Comparison of ENCODE assay signal across 25 cellular contexts in the genomic region with DNA sequence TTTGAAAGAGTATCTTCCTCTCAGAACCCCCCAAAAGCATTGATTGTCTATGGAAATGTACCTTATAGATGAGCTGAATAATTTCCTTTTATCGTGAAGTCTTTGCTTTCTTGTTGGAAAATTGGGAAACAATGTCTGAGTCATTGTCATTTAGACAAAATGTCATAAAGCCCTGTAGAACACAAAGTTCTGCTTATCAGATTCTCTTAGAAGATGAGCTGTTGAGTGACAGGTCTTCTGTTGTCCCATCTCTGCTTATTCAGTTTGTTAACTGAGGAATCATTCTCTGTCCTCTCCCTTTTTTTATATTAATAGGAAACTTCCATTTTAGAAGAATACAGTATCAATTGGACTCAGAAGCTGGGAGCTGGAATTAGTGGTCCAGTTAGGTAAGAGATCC.
"Had no signal": no experiment of that assay in that cellular context is flagged by ENCODE, and none has a peak within 500 bp of the region (broad histone marks: within the 10 kb centered on the region; RNA-seq: fewer than 3 reads in every experiment).

No MANE protein-coding gene starts in this region.

- H3K9me3 ChIP-seq: breast epithelium had no signal

- ATAC-seq: activated CD4-positive, alpha-beta T cell treated with anti-CD3 and anti-CD28 coated beads for 36 hours; activated CD8-positive, alpha-beta T cell treated with anti-CD3 and anti-CD28 coated beads for 36 hours; activated T-cell treated with anti-CD3 and anti-CD28 coated beads, Interleukin-2, amount 50 U/mL, for 72 hours had no signal

- H3K4me3 ChIP-seq: breast epithelium had no signal

- H3K4me1 ChIP-seq: breast epithelium had no signal

- H3K27ac Mint-ChIP-seq: activated CD4-positive, alpha-beta T cell treated with anti-CD3 and anti-CD28 coated beads for 36 hours; activated CD8-positive, alpha-beta T cell treated with anti-CD3 and anti-CD28 coated beads for 36 hours; activated naive CD4-positive, alpha-beta T cell treated with anti-CD3 and anti-CD28 coated beads, Interleukin-2, amount 10 ng/mL, durations not matched to agents 7 days and 5 days; activated naive CD8-positive, alpha-beta T cell treated with anti-CD3 and anti-CD28 coated beads, Interleukin-2, amount 10 ng/mL, durations not matched to agents 7 days and 5 days; activated T-cell treated with anti-CD3 and anti-CD28 coated beads, Interleukin-2, amount 50 U/mL, for 72 hours; activated T-helper 2 cell treated with anti-CD3 and anti-CD28 coated beads, Interferon-gamma antibody, Interleukin-2, Interleukin-4, amounts not matched to agents 10 μg/mL and 5 μg/mL and 100 μg/mL, durations not matched to agents 14 hours and 24 hours and 36 hours had no signal

- DNase-seq: activated CD4-positive, alpha-beta T cell treated with anti-CD3 and anti-CD28 coated beads for 36 hours; activated CD4-positive, CD25-positive, alpha-beta regulatory T cell; activated CD8-positive, alpha-beta memory T cell treated with anti-CD3 and anti-CD28 coated beads, Interleukin-2, amount 50 U/mL, for 4 hours; activated CD8-positive, alpha-beta T cell treated with anti-CD3 and anti-CD28 coated beads for 36 hours; activated gamma-delta T cell treated with Interleukin-2 at 50 U/mL for 16 hours; activated naive CD4-positive, alpha-beta T cell treated with anti-CD3 and anti-CD28 coated beads, Interleukin-2, amount 10 ng/mL, durations not matched to agents 7 days and 5 days; activated naive CD8-positive, alpha-beta T cell treated with anti-CD3 and anti-CD28 coated beads, Interleukin-2, amount 10 ng/mL, durations not matched to agents 7 days and 5 days; activated T-cell treated with anti-CD3 and anti-CD28 coated beads, Interleukin-2, amount 50 U/mL, for 72 hours; aorta; KG1; NCI-H1092; NCI-H1417; NCI-H1930; NCI-H2107; NCI-H345; NCI-H510A; NCI-H526 treated with DMSO at 0.1 percent for 48 hours; NCI-H82; SIG-M5; T-helper 2 cell; T1000 had no signal

- H3K4me1 Mint-ChIP-seq: activated naive CD4-positive, alpha-beta T cell treated with anti-CD3 and anti-CD28 coated beads, Interleukin-2, amount 10 ng/mL, durations not matched to agents 7 days and 5 days had no signal

- H3K9me3 Mint-ChIP-seq: activated CD8-positive, alpha-beta T cell treated with anti-CD3 and anti-CD28 coated beads for 36 hours; activated naive CD4-positive, alpha-beta T cell treated with anti-CD3 and anti-CD28 coated beads, Interleukin-2, amount 10 ng/mL, durations not matched to agents 7 days and 5 days; activated naive CD8-positive, alpha-beta T cell treated with anti-CD3 and anti-CD28 coated beads, Interleukin-2, amount 10 ng/mL, durations not matched to agents 7 days and 5 days; activated T-cell treated with anti-CD3 and anti-CD28 coated beads, Interleukin-2, amount 50 U/mL, for 72 hours; activated T-helper 2 cell treated with anti-CD3 and anti-CD28 coated beads, Interferon-gamma antibody, Interleukin-2, Interleukin-4, amounts not matched to agents 10 μg/mL and 5 μg/mL and 100 μg/mL, durations not matched to agents 14 hours and 24 hours and 36 hours; central memory CD8-positive, alpha-beta T cell had no signal

- H3K27ac ChIP-seq: breast epithelium had no signal

- H3K4me3 Mint-ChIP-seq: activated CD4-positive, alpha-beta T cell treated with anti-CD3 and anti-CD28 coated beads for 36 hours; activated CD8-positive, alpha-beta T cell treated with anti-CD3 and anti-CD28 coated beads for 36 hours; activated naive CD4-positive, alpha-beta T cell treated with anti-CD3 and anti-CD28 coated beads, Interleukin-2, amount 10 ng/mL, durations not matched to agents 7 days and 5 days; activated naive CD8-positive, alpha-beta T cell treated with anti-CD3 and anti-CD28 coated beads, Interleukin-2, amount 10 ng/mL, durations not matched to agents 7 days and 5 days; activated T-cell treated with anti-CD3 and anti-CD28 coated beads, Interleukin-2, amount 50 U/mL, for 72 hours; central memory CD8-positive, alpha-beta T cell had no signal

- H3K27me3 Mint-ChIP-seq: activated CD4-positive, alpha-beta T cell treated with anti-CD3 and anti-CD28 coated beads for 36 hours; activated CD8-positive, alpha-beta T cell treated with anti-CD3 and anti-CD28 coated beads for 36 hours; activated naive CD4-positive, alpha-beta T cell treated with anti-CD3 and anti-CD28 coated beads, Interleukin-2, amount 10 ng/mL, durations not matched to agents 7 days and 5 days; activated naive CD8-positive, alpha-beta T cell treated with anti-CD3 and anti-CD28 coated beads, Interleukin-2, amount 10 ng/mL, durations not matched to agents 7 days and 5 days; central memory CD8-positive, alpha-beta T cell had no signal

- FAIRE-seq: TTC549 had no signal

- H3K27me3 ChIP-seq: breast epithelium had no signal
